ENCODE assay signal across 13 cellular contexts in genomic region chr6:145147559-145147958, GRCh38.
DNase-seq lines count a peak whose midpoint lies in the region; ATAC-seq and TF ChIP-seq lines count a peak whose summit lies in the region.
"Had no signal": no experiment of that assay in that cellular context is flagged by ENCODE, and none has a peak within 500 bp of the region (broad histone marks: within the 10 kb centered on the region; RNA-seq: fewer than 3 reads in every experiment).

No MANE protein-coding gene starts in this region.

- intact Hi-C loops in left ventricle myocardium superior (cut with micrococcal nuclease), result no loop called here

- H3K4me3 ChIP-seq in AG04449 (ENCODE audit: low read depth, low read length) (no peak overlapping the region), HEK293 (ENCODE audit: low read depth, low read length) (no peak overlapping the region)
- H3K4me3 ChIP-seq: HAP-1 had no signal

- DNase-seq in AG04449 (ENCODE audit: low read depth, low spot score) (peak; percentile 61), SK-N-DZ (ENCODE audit: low spot score) (peak; percentile 70), left ventricle myocardium superior (no peak), RPMI8226 (no peak), T-helper 9 cell (no peak)
- DNase-seq in activated CD8-positive, alpha-beta memory T cell treated with anti-CD3 and anti-CD28 coated beads, Interleukin-2, amount 50 U/mL, for 4 hours, result no peak
- no peak for DNase-seq in stimulated activated CD4-positive, alpha-beta T cell treated with anti-CD3 and anti-CD28 coated beads, Interleukin-2, amount 100 ng/mL, for 24 hours
- DNase-seq: activated CD8-positive, alpha-beta T cell treated with anti-CD3 and anti-CD28 coated beads, Interleukin-2, amount 10 ng/mL, durations not matched to agents 7 days and 5 days; C1 segment of cervical spinal cord; NCI-H524 treated with DMSO at 0.1 percent for 48 hours; T-helper 17 cell had no signal

- ATAC-seq in left ventricle myocardium superior, result peak; percentile 94
- ATAC-seq: activated CD8-positive, alpha-beta T cell treated with anti-CD3 and anti-CD28 coated beads, Interleukin-2, amount 10 ng/mL, durations not matched to agents 7 days and 5 days; T-helper 17 cell had no signal

- POLR2A ChIA-PET in AG04449 (lab: Yijun Ruan, JAX) (no interaction called here), HEK293 (lab: Yijun Ruan, JAX) (no interaction called here)

- no peak for TF ChIP-seq CTCF in AG04449 (IDR thresholded peaks at IDR 0.05; ENCODE audit: insufficient read depth, low read length, missing control alignments)
- no peak for TF ChIP-seq CTCF in HEK293 (tag by site-specific recombination; IDR thresholded peaks at IDR 0.05)

- H3K9me3 ChIP-seq in HEK293 (ENCODE audit: control insufficient read depth, insufficient read depth, low read depth, low read length), result no peaks in the 10 kb centered on the region
- H3K9me3 ChIP-seq: HAP-1 had no signal

- no peak overlapping the region for H3K27ac ChIP-seq in HEK293 (ENCODE audit: extremely low read depth, low read depth, low read length)

- H3K36me3 ChIP-seq in HEK293 (ENCODE audit: control insufficient read depth in 2 of 2, insufficient read depth in 1 of 2, low read length in 2 of 2), result no peaks in the 10 kb centered on the region
- H3K36me3 ChIP-seq: HAP-1 had no signal

- CTCF ChIA-PET in AG04449 (lab: Yijun Ruan, JAX), result no interaction called here
- CTCF ChIA-PET in HEK293 (lab: Yijun Ruan, JAX), result interaction anchor here (0.6 to 0.9 kb wide), 2 partner anchors 10 to 308 kb away, joined by 3 to 4 read pairs; no protein-coding TSS in a partner anchor

- H3K4me1 ChIP-seq in HEK293 (ENCODE audit: control insufficient read depth, insufficient read depth, low read length), result peaks cover 8% of the 10 kb centered on the region
- H3K4me1 ChIP-seq: HAP-1 had no signal

TF ChIP-seq in HEK293, 187 proteins besides CTCF, POLR2A, EP300 and RAD21:
- TF ChIP-seq ZNF555 (tag by site-specific recombination; conservative IDR thresholded peaks at IDR 0.05) (no peak), ZNF670 (tag by site-specific recombination; IDR thresholded peaks at IDR 0.05; ENCODE audit: low read depth) (no peak), ZNF704 (tag by site-specific recombination; IDR thresholded peaks at IDR 0.05) (no peak), RBAK (tag by site-specific recombination; IDR thresholded peaks at IDR 0.05) (no peak), PRDM1 (tag by site-specific recombination; IDR thresholded peaks at IDR 0.05) (peak; percentile 20; the same call in 1 of the 2 replicates), ZIC2 (tag by site-specific recombination; IDR thresholded peaks at IDR 0.05) (0 out of 2 replicates have a peak, but pooled peaks have one; percentile 20), ZNF311 (tag by site-specific recombination; IDR thresholded peaks at IDR 0.05; ENCODE audit: borderline replicate concordance) (no peak), GLIS1 (tag by site-specific recombination; IDR thresholded peaks at IDR 0.05) (peak; percentile 80), ZNF549 (tag by site-specific recombination; IDR thresholded peaks at IDR 0.05) (no peak), ZNF132 (tag by site-specific recombination; IDR thresholded peaks at IDR 0.05; ENCODE audit: borderline replicate concordance) (no peak)
- TF ChIP-seq, protein P1, sequence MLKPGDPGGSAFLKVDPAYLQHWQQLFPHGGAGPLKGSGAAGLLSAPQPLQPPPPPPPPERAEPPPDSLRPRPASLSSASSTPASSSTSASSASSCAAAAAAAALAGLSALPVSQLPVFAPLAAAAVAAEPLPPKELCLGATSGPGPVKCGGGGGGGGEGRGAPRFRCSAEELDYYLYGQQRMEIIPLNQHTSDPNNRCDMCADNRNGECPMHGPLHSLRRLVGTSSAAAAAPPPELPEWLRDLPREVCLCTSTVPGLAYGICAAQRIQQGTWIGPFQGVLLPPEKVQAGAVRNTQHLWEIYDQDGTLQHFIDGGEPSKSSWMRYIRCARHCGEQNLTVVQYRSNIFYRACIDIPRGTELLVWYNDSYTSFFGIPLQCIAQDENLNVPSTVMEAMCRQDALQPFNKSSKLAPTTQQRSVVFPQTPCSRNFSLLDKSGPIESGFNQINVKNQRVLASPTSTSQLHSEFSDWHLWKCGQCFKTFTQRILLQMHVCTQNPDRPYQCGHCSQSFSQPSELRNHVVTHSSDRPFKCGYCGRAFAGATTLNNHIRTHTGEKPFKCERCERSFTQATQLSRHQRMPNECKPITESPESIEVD (tag by site-specific recombination; IDR thresholded peaks at IDR 0.05), result no peak

Comparison
In these comparisons a context has a peak if more than half of its experiments do, and no peak if none do; other contexts are left out.
1. DNase-seq: peak in AG04449 (single experiment) and SK-N-DZ (single experiment); none in left ventricle myocardium superior (single experiment), activated CD8-positive, alpha-beta memory T cell treated with anti-CD3 and anti-CD28 coated beads, Interleukin-2, amount 50 U/mL, for 4 hours (single experiment), RPMI8226 (single experiment), stimulated activated CD4-positive, alpha-beta T cell treated with anti-CD3 and anti-CD28 coated beads, Interleukin-2, amount 100 ng/mL, for 24 hours (0 of 2) and T-helper 9 cell (single experiment).